In the genomic region with DNA sequence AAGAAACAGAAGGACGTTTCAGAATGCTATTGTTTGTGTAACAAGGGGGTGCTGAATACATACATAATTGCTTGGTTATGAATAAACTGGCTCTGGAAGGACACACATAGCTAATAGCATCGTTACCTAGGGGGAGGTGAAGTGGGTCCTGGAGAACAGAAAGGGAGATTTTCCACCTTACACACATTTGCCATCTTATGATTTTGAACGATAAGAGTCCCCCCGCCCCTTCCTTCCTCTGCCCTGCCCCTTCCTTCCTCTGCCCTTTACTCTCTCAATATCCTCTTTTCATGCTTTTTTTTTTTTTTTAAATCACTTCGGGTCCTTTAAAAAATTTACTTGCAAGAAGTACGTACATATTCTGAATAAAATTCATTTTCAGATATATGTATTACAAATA, we compare ENCODE assay signal across 8 cellular contexts. TPM values are rescaled to one million over a fixed set of nuclear protein-coding genes. Genes with fewer than 3 reads are reported as not detected.
DNase-seq lines count a peak whose midpoint lies in the region; ATAC-seq and TF ChIP-seq lines count a peak whose summit lies in the region.

No MANE protein-coding gene starts in this region.

- H3K27me3 Mint-ChIP-seq in activated naive CD8-positive, alpha-beta T cell treated with anti-CD3 and anti-CD28 coated beads, Interleukin-2, amount 50 U/mL, for 24 hours: peaks cover 2% of the 10 kb centered on the region

- DNase-seq in GDM1 (lab: John Stamatoyannopoulos, UW): peak; percentile 58
- no peak for DNase-seq in RWPE2 (ENCODE audit: low spot score)
- DNase-seq in activated naive CD8-positive, alpha-beta T cell treated with anti-CD3 and anti-CD28 coated beads, Interleukin-2, amount 50 U/mL, for 24 hours: peak; percentile 52
- peak; percentile 78 for DNase-seq in spleen
- DNase-seq in DMS153 (lab: John Stamatoyannopoulos, UW): no peak
- DNase-seq in NCI-H1436 (lab: John Stamatoyannopoulos, UW): no peak
- DNase-seq in NCI-H526 (lab: John Stamatoyannopoulos, UW): no peak
- DNase-seq in ovary: no peak

- H3K27me3 ChIP-seq in RWPE2 (ENCODE audit: insufficient read depth, poor library complexity, severe bottlenecking): no peaks in the 10 kb centered on the region
- H3K27me3 ChIP-seq in spleen (replicated peaks in 1 of 7): no peaks in the 10 kb centered on the region
- H3K27me3 ChIP-seq in ovary: no peaks in the 10 kb centered on the region

- TF ChIP-seq POLR2A in spleen (IDR thresholded peaks at IDR 0.05): no peak
- TF ChIP-seq POLR2A in ovary (IDR thresholded peaks at IDR 0.05): no peak

- H3K9me3 Mint-ChIP-seq in activated naive CD8-positive, alpha-beta T cell treated with anti-CD3 and anti-CD28 coated beads, Interleukin-2, amount 50 U/mL, for 24 hours: no peaks in the 10 kb centered on the region

- TF ChIP-seq CTCF in RWPE2 (IDR thresholded peaks at IDR 0.05; ENCODE audit: poor library complexity, severe bottlenecking): no peak
- no peak for TF ChIP-seq CTCF in spleen (IDR thresholded peaks at IDR 0.05 in 8 of 11, conservative IDR thresholded peaks at IDR 0.05 in 3 of 11)
- TF ChIP-seq CTCF in ovary (IDR thresholded peaks at IDR 0.05): no peak

- H3K4me1 Mint-ChIP-seq in activated naive CD8-positive, alpha-beta T cell treated with anti-CD3 and anti-CD28 coated beads, Interleukin-2, amount 50 U/mL, for 24 hours: peaks cover 30% of the 10 kb centered on the region

- H3K4me3 ChIP-seq in RWPE2 (ENCODE audit: severe bottlenecking) (peak overlapping the region; percentile 56), spleen (peak overlapping the region; percentile 65 to 98 (median 80)), ovary (no peak overlapping the region)

- 8 to 23% (median 14%) methylated on average over 6 of the region's 6 CpGs for WGBS in spleen, 5 donors
- WGBS in ovary, 3 donors: 56 to 61% (median 60%) methylated on average over 6 of the region's 6 CpGs

- H3K27ac ChIP-seq in RWPE2 (ENCODE audit: poor library complexity, severe bottlenecking) (peak overlapping the region; percentile 58), spleen (peak overlapping the region; percentile 89 to 98 (median 96)), ovary (no peak overlapping the region)

- no peak for ATAC-seq in RWPE2 (ENCODE audit: low read depth)
- ATAC-seq in activated naive CD8-positive, alpha-beta T cell treated with anti-CD3 and anti-CD28 coated beads, Interleukin-2, amount 50 U/mL, for 24 hours: peak; percentile 27

- H3K27ac Mint-ChIP-seq in activated naive CD8-positive, alpha-beta T cell treated with anti-CD3 and anti-CD28 coated beads, Interleukin-2, amount 50 U/mL, for 24 hours: peak overlapping the region; percentile 97

- H3K36me3 Mint-ChIP-seq in activated naive CD8-positive, alpha-beta T cell treated with anti-CD3 and anti-CD28 coated beads, Interleukin-2, amount 50 U/mL, for 24 hours (ENCODE audit: low read depth): peaks cover 6% of the 10 kb centered on the region

- no peak for TF ChIP-seq EP300 in ovary (IDR thresholded peaks at IDR 0.05)

- peaks cover 2% of the 10 kb centered on the region for H3K4me1 ChIP-seq in RWPE2 (ENCODE audit: insufficient read depth, poor library complexity, severe bottlenecking)
- peaks cover 20 to 66% (median 46%) of the 10 kb centered on the region in 6 donors for H3K4me1 ChIP-seq in spleen
- peaks cover 3% of the 10 kb centered on the region for H3K4me1 ChIP-seq in ovary (ENCODE audit: insufficient read depth)

- H3K4me3 Mint-ChIP-seq in activated naive CD8-positive, alpha-beta T cell treated with anti-CD3 and anti-CD28 coated beads, Interleukin-2, amount 50 U/mL, for 24 hours: peak overlapping the region; percentile 90

- intact Hi-C loops in spleen (cut with DNase I; ENCODE audit: low total_unique reads) (loop anchor here (10.0 kb wide), 1 partner anchor 159 kb away; a partner anchor contains a TSS), ovary (cut with DNase I) (loop anchor here in 3 of 4 donors (10.0 kb wide), 5 partner anchors 89 to 389 kb away; a partner anchor contains a TSS)

- H3K36me3 ChIP-seq in RWPE2 (ENCODE audit: low read depth) (no peaks in the 10 kb centered on the region), spleen (no peaks in the 10 kb centered on the region), ovary (no peaks in the 10 kb centered on the region)

- no peaks in the 10 kb centered on the region for H3K9me3 ChIP-seq in RWPE2 (ENCODE audit: severe bottlenecking)
- no peaks in the 10 kb centered on the region for H3K9me3 ChIP-seq in spleen
- no peaks in the 10 kb centered on the region for H3K9me3 ChIP-seq in ovary

RNA-seq across cellular contexts. Expression of a gene that starts 0.9 kb away (rescaled TPM):
- total RNA-seq in spleen: 10 to 100 TPM; 13.3 to 31.3 (median 19.7) TPM
- polyA plus RNA-seq in spleen: 10 to 100 TPM; 13.6 to 18.4 (median 16.7) TPM
- total RNA-seq in ovary: 10 to 100 TPM; 10.7 to 27.9 (median 13.6) TPM
- 10 to 100 TPM; 19.2 to 28.3 TPM for polyA plus RNA-seq in ovary

Comparison
In these comparisons a context has a peak if more than half of its experiments do, and no peak if none do; other contexts are left out.
1. DNase-seq: peak in GDM1 (single experiment), activated naive CD8-positive, alpha-beta T cell treated with anti-CD3 and anti-CD28 coated beads, Interleukin-2, amount 50 U/mL, for 24 hours (single experiment) and spleen (single experiment); none in RWPE2 (single experiment), DMS153 (single experiment), NCI-H1436 (single experiment), NCI-H526 (0 of 2) and ovary (0 of 5).
2. H3K27ac ChIP-seq: peak in RWPE2 (single experiment) and spleen (8 of 8); none in ovary (0 of 2).